Comparison of ENCODE assay signal across 1 cellular context in genomic region chr13:58254961-58255360, GRCh38.
TF ChIP-seq lines count a peak whose summit lies in the region.

No MANE protein-coding gene starts in this region.

TF ChIP-seq in GM23338, 12 proteins besides CTCF, POLR2A, EP300 and RAD21 (continued from another document):
- TF ChIP-seq CREB1 (CRISPR knock-in tag; IDR thresholded peaks at IDR 0.05; ENCODE audit: low read depth) (no peak), POLR2AphosphoS5 (IDR thresholded peaks at IDR 0.05; ENCODE audit: low read depth) (no peak), EZH2 (IDR thresholded peaks at IDR 0.05; ENCODE audit: low read depth, unreplicated experiment) (no peak), ZNF462 (CRISPR knock-in tag; IDR thresholded peaks at IDR 0.05) (no peak), ETS1 (IDR thresholded peaks at IDR 0.05) (no peak)
TF ChIP-seq in GM23338: peak in this region for 0.
